Comparison of ENCODE assay signal across 1 cellular context in the genomic region with DNA sequence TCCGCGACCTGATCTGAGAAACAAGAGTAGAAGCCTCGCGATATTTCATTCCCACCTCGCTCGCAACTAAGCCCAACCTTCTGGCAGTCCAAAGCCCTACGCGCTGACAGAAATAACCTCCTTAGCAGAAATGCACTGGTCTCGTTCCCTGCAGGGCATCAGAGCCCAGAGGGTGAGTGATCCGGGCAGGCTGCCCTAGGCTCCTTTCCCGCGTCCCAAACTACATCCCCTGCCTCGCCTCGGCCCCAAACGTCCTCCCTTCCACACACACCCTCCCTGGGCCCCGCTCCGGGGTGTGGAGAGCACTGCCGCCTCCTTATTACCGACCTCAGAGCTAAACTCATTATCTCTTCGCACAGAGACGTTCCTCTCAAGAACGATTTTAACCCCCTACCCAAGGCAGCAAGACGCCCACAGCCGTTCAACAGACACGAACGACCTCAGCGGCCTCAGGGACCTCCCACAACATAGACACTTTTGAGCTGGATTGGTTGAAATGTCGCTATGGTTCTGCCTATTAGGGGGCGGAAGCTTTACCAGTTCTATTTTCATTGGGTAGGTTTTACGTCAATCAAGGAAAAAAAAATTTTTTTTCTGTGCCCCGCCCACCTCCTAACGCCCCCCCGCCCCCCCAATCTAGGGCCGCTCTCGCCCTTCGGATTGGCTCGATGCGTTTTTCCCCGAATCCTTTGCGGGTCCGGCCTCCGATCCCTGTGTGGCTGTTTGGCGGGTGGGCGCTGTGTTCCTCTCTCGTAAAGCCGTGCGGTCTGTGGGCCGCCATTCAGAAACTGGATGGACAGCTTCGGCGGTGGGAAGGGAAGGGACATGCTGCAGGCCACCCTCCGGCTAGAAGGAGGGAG.
TF ChIP-seq lines count a peak whose summit lies in the region.

A gene (minus strand): TSS at position 439 of the 860 bp plus-strand sequence. CDS start 95 bp downstream, at position 344.

TF ChIP-seq in GM12878, 131 proteins besides CTCF, POLR2A, EP300 and RAD21 (continued from another document):
- TF ChIP-seq MTA2 (IDR thresholded peaks at IDR 0.05; ENCODE audit: low read depth) (peak; percentile 21; the same call in 1 of the 2 replicates), HDAC6 (IDR thresholded peaks at IDR 0.05; ENCODE audit: unreplicated experiment) (no peak), ZNF274 (IDR thresholded peaks at IDR 0.05; ENCODE audit: insufficient read depth, insufficient read length) (no peak), RUNX3 (IDR thresholded peaks at IDR 0.05; ENCODE audit: low read length) (peak; percentile 78), STAT1 (conservative IDR thresholded peaks at IDR 0.05) (no peak), POLR2AphosphoS2 (IDR thresholded peaks at IDR 0.05; ENCODE audit: low read depth, low read length) (peak; percentile 87; the same call in 1 of the 2 replicates), ZBED1 (IDR thresholded peaks at IDR 0.05; ENCODE audit: borderline replicate concordance) (0 out of 2 replicates have a peak, but pooled peaks have one; percentile 17), RELA (IDR thresholded peaks at IDR 0.05; ENCODE audit: borderline replicate concordance, partially characterized antibody) (peak; percentile 61), POU2F2 (IDR thresholded peaks at IDR 0.05; ENCODE audit: borderline replicate concordance, low read depth, low read length) (peak; percentile 70; the same call in 2 of the 3 replicates), SRF (IDR thresholded peaks at IDR 0.05; ENCODE audit: low read depth in 2 of 2, low read length in 2 of 2) (no peak), HDAC2 (IDR thresholded peaks at IDR 0.05) (no peak)
- TF ChIP-seq, protein P1, sequence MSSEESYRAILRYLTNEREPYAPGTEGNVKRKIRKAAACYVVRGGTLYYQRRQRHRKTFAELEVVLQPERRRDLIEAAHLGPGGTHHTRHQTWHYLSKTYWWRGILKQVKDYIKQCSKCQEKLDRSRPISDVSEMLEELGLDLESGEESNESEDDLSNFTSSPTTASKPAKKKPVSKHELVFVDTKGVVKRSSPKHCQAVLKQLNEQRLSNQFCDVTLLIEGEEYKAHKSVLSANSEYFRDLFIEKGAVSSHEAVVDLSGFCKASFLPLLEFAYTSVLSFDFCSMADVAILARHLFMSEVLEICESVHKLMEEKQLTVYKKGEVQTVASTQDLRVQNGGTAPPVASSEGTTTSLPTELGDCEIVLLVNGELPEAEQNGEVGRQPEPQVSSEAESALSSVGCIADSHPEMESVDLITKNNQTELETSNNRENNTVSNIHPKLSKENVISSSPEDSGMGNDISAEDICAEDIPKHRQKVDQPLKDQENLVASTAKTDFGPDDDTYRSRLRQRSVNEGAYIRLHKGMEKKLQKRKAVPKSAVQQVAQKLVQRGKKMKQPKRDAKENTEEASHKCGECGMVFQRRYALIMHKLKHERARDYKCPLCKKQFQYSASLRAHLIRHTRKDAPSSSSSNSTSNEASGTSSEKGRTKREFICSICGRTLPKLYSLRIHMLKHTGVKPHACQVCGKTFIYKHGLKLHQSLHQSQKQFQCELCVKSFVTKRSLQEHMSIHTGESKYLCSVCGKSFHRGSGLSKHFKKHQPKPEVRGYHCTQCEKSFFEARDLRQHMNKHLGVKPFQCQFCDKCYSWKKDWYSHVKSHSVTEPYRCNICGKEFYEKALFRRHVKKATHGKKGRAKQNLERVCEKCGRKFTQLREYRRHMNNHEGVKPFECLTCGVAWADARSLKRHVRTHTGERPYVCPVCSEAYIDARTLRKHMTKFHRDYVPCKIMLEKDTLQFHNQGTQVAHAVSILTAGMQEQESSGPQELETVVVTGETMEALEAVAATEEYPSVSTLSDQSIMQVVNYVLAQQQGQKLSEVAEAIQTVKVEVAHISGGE (CRISPR knock-in tag; IDR thresholded peaks at IDR 0.05), result no peak
